24 cellular contexts compared by ENCODE assay signal in genomic region chr4:36349904-36350554, GRCh38.
DNase-seq lines count a peak whose midpoint lies in the region; ATAC-seq, FAIRE-seq and TF ChIP-seq lines count a peak whose summit lies in the region.
"Had no signal": no experiment of that assay in that cellular context is flagged by ENCODE, and none has a peak within 500 bp of the region (broad histone marks: within the 10 kb centered on the region; RNA-seq: fewer than 3 reads in every experiment).

No MANE protein-coding gene starts in this region.

- H3K27ac Mint-ChIP-seq in T-helper 1 cell treated with Interleukin-12 subunit alpha and Interleukin-12 subunit beta and Interleukin-4 antibody, amounts not matched to agents 30 μg/mL and 1 μg/mL, for 36 hours: peak overlapping the region; percentile 8
- H3K27ac Mint-ChIP-seq in astrocyte (ENCODE audit: unreplicated experiment): no peak overlapping the region
- H3K27ac Mint-ChIP-seq: activated naive CD8-positive, alpha-beta T cell treated with anti-CD3 and anti-CD28 coated beads, Interleukin-2, amount 10 ng/mL, durations not matched to agents 7 days and 5 days had no signal

- peak overlapping the region; percentile 55 for H3K4me2 ChIP-seq in astrocyte (ENCODE audit: low read length)
- H3K4me2 ChIP-seq: SK-N-SH had no signal

- H4K20me1 ChIP-seq in astrocyte (ENCODE audit: insufficient read depth, low read length): no peaks in the 10 kb centered on the region

- no peaks in the 10 kb centered on the region for H3K27me3 ChIP-seq in astrocyte (ENCODE audit: insufficient read depth, low read length)
- no peaks in the 10 kb centered on the region for H3K27me3 ChIP-seq in lung (ENCODE audit: control insufficient read depth, insufficient read depth)

- 60 to 83% methylated on average over 4 of the region's 4 CpGs for whole genome bisulfite sequencing in lung, 2 donors

- no peak for DNase-seq in T-helper 1 cell
- DNase-seq in astrocyte (ENCODE audit: low read depth): no peak
- peak; percentile 42 for DNase-seq in lung (ENCODE audit: low spot score)
- DNase-seq in posterior vena cava (ENCODE audit: low spot score): no peak
- DNase-seq in NCI-H2196 treated with DMSO at 0.1 percent for 48 hours (lab: John Stamatoyannopoulos, UW; ENCODE audit: unreplicated experiment): no peak
- DNase-seq in SK-N-DZ (ENCODE audit: low spot score): no peak
- DNase-seq: 8988T; activated CD4-positive, alpha-beta T cell treated with anti-CD3 and anti-CD28 coated beads, Interleukin-2, amount 50 U/mL, for 1 hour; activated naive CD8-positive, alpha-beta T cell treated with anti-CD3 and anti-CD28 coated beads, Interleukin-2, amount 10 ng/mL, durations not matched to agents 7 days and 5 days; activated T-cell treated with anti-CD3 and anti-CD28 coated beads for 4 hours; DMS153; effector memory CD4-positive, alpha-beta T cell; head of caudate nucleus; immature natural killer cell; Karpas-422; NCI-H1092; NCI-H526 treated with DMSO at 0.1 percent for 48 hours; SK-N-SH; stimulated activated CD4-positive, alpha-beta T cell treated with anti-CD3 and anti-CD28 coated beads, Interleukin-4, amount 100 ng/mL, for 1 hour had no signal

- H3K4me1 Mint-ChIP-seq in T-helper 1 cell treated with Interleukin-12 subunit alpha and Interleukin-12 subunit beta and Interleukin-4 antibody, amounts not matched to agents 30 μg/mL and 1 μg/mL, for 36 hours (ENCODE audit: low read depth): peaks cover 36% of the 10 kb centered on the region
- H3K4me1 Mint-ChIP-seq in astrocyte (ENCODE audit: low read depth, unreplicated experiment): peaks cover 7% of the 10 kb centered on the region

- H3K9me3 ChIP-seq in astrocyte (ENCODE audit: insufficient read depth, low read depth, low read length) (no peaks in the 10 kb centered on the region), lung (ENCODE audit: control insufficient read depth in 2 of 2, insufficient read depth in 1 of 2, low read length in 1 of 2) (no peaks in the 10 kb centered on the region)
- H3K9me3 ChIP-seq: SK-N-SH had no signal

- intact Hi-C loops in posterior vena cava (cut with DNase I): no loop called here

- H3K79me2 ChIP-seq in astrocyte (ENCODE audit: insufficient read depth, low read length): no peaks in the 10 kb centered on the region

- TF ChIP-seq CTCF in astrocyte (IDR thresholded peaks at IDR 0.05; ENCODE audit: insufficient read depth, low read depth, low read length) (no peak), lung (IDR thresholded peaks at IDR 0.05; ENCODE audit: control extremely low read depth, extremely low read depth) (no peak)

- H3K27me3 Mint-ChIP-seq in T-helper 1 cell treated with Interleukin-12 subunit alpha and Interleukin-12 subunit beta and Interleukin-4 antibody, amounts not matched to agents 30 μg/mL and 1 μg/mL, for 36 hours (ENCODE audit: low read depth): no peaks in the 10 kb centered on the region
- no peaks in the 10 kb centered on the region for H3K27me3 Mint-ChIP-seq in astrocyte (ENCODE audit: low read depth, unreplicated experiment)

- H3K36me3 Mint-ChIP-seq in T-helper 1 cell treated with Interleukin-12 subunit alpha and Interleukin-12 subunit beta and Interleukin-4 antibody, amounts not matched to agents 30 μg/mL and 1 μg/mL, for 36 hours (ENCODE audit: low read depth): no peaks in the 10 kb centered on the region
- no peaks in the 10 kb centered on the region for H3K36me3 Mint-ChIP-seq in astrocyte (ENCODE audit: low read depth, unreplicated experiment)
- H3K36me3 Mint-ChIP-seq: activated naive CD8-positive, alpha-beta T cell treated with anti-CD3 and anti-CD28 coated beads, Interleukin-2, amount 10 ng/mL, durations not matched to agents 7 days and 5 days had no signal

- H3K27ac ChIP-seq in astrocyte (ENCODE audit: low read depth, low read length): no peak overlapping the region
- H3K27ac ChIP-seq in lung (ENCODE audit: low read depth in 1 of 2, low read length in 1 of 2): no peak overlapping the region
- H3K27ac ChIP-seq in temporal lobe (ENCODE audit: low read depth, low read length): peak overlapping the region; percentile 73
- H3K27ac ChIP-seq: C4-2B, skin epidermis had no signal

- H2AFZ ChIP-seq in astrocyte (ENCODE audit: low read depth, low read length): no peak overlapping the region

- FAIRE-seq in astrocyte (lab: Jason Lieb, UNC): no peak
- FAIRE-seq: H54 had no signal

- peaks cover 8% of the 10 kb centered on the region for H3K4me1 ChIP-seq in astrocyte (ENCODE audit: insufficient read depth, low read length)
- H3K4me1 ChIP-seq in lung (ENCODE audit: control insufficient read depth in 2 of 2, insufficient read depth in 2 of 2, low read length in 2 of 2): no peaks in the 10 kb centered on the region

- H3K9ac ChIP-seq in astrocyte (ENCODE audit: low read length): no peak overlapping the region
- H3K9ac ChIP-seq: SK-N-SH had no signal

- no peak overlapping the region for H3K4me3 ChIP-seq in astrocyte (ENCODE audit: insufficient read depth, low read depth, low read length)
- H3K4me3 ChIP-seq in lung: no peak overlapping the region
- H3K4me3 ChIP-seq: skin epidermis had no signal

- H3K36me3 ChIP-seq in astrocyte (ENCODE audit: insufficient read depth, low read length) (no peaks in the 10 kb centered on the region), lung (ENCODE audit: control insufficient read depth in 2 of 2, insufficient read depth in 2 of 2, low read length in 2 of 2) (no peaks in the 10 kb centered on the region)

- H3K4me3 Mint-ChIP-seq in T-helper 1 cell treated with Interleukin-12 subunit alpha and Interleukin-12 subunit beta and Interleukin-4 antibody, amounts not matched to agents 30 μg/mL and 1 μg/mL, for 36 hours: no peak overlapping the region
- H3K4me3 Mint-ChIP-seq in astrocyte (ENCODE audit: unreplicated experiment): no peak overlapping the region
- H3K4me3 Mint-ChIP-seq: activated naive CD8-positive, alpha-beta T cell treated with anti-CD3 and anti-CD28 coated beads, Interleukin-2, amount 10 ng/mL, durations not matched to agents 7 days and 5 days; immature natural killer cell had no signal

- H3K9me3 Mint-ChIP-seq in T-helper 1 cell treated with Interleukin-12 subunit alpha and Interleukin-12 subunit beta and Interleukin-4 antibody, amounts not matched to agents 30 μg/mL and 1 μg/mL, for 36 hours: no peaks in the 10 kb centered on the region
- H3K9me3 Mint-ChIP-seq in astrocyte (ENCODE audit: unreplicated experiment): no peaks in the 10 kb centered on the region
- H3K9me3 Mint-ChIP-seq: activated naive CD8-positive, alpha-beta T cell treated with anti-CD3 and anti-CD28 coated beads, Interleukin-2, amount 10 ng/mL, durations not matched to agents 7 days and 5 days; immature natural killer cell had no signal

- peak; percentile 63 for ATAC-seq in lung (ENCODE audit: insufficient read depth, low FRiP score)
